ENCODE assay signal across 24 cellular contexts in the genomic region with DNA sequence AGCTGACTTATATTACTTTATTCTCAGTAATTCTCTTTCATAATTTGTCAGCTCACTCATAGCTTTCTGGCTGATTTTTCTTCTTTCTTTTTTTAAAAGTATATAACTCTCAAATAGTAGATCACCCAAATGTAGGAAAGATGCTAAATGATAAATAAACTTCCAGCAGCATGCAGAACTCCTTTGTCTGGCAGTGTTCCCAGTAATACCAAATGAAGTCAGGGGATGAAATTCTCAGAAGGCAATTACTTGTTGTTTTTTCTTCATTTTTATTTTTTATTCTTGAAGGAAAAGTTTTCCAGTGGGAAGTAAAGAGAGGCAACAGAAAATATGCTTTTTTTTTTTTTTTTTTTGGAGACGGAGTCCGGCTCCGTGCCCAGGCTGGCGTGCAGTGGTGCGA.
"Had no signal": no experiment of that assay in that cellular context is flagged by ENCODE, and none has a peak within 500 bp of the region (broad histone marks: within the 10 kb centered on the region; RNA-seq: fewer than 3 reads in every experiment).

No MANE protein-coding gene starts in this region.

- H3K9me3 Mint-ChIP-seq: activated CD4-positive, alpha-beta T cell treated with anti-CD3 and anti-CD28 coated beads, Interleukin-2, amount 10 ng/mL, durations not matched to agents 24 days and 14 days; activated CD8-positive, alpha-beta T cell treated with anti-CD3 and anti-CD28 coated beads for 36 hours; activated naive CD8-positive, alpha-beta T cell treated with anti-CD3 and anti-CD28 coated beads, Interleukin-2, amount 10 ng/mL, durations not matched to agents 7 days and 5 days; activated T-helper 2 cell treated with anti-CD3 and anti-CD28 coated beads, Interferon-gamma antibody, Interleukin-2, Interleukin-4, amounts not matched to agents 10 μg/mL and 5 μg/mL and 100 μg/mL, durations not matched to agents 14 hours and 24 hours and 36 hours; effector memory CD8-positive, alpha-beta T cell; neural progenitor cell; stimulated activated memory B cell treated with anti-CD40 and anti-IgM and Interleukin-4, amounts not matched to agents 10 μg/mL and 1 μg/mL and 100 μg/mL, for 72 hours had no signal

- H3K9me3 ChIP-seq: breast epithelium, left lung, ovary, psoas muscle, thyroid gland, vagina had no signal

- H3K36me3 Mint-ChIP-seq: activated naive CD8-positive, alpha-beta T cell treated with anti-CD3 and anti-CD28 coated beads, Interleukin-2, amount 10 ng/mL, durations not matched to agents 7 days and 5 days; neural progenitor cell; stimulated activated memory B cell treated with anti-CD40 and anti-IgM and Interleukin-4, amounts not matched to agents 10 μg/mL and 1 μg/mL and 100 μg/mL, for 72 hours had no signal

- ATAC-seq: activated CD8-positive, alpha-beta T cell treated with anti-CD3 and anti-CD28 coated beads for 36 hours; effector memory CD8-positive, alpha-beta T cell; left lung; psoas muscle; right cardiac atrium; SK-N-SH treated with all-trans-retinoic acid at 6 μM for 48 hours; stimulated activated memory B cell treated with anti-CD40 and anti-IgM and Interleukin-4, amounts not matched to agents 10 μg/mL and 1 μg/mL and 100 μg/mL, for 72 hours had no signal

- H3K27me3 Mint-ChIP-seq: activated CD4-positive, alpha-beta T cell treated with anti-CD3 and anti-CD28 coated beads, Interleukin-2, amount 10 ng/mL, durations not matched to agents 24 days and 14 days; activated CD8-positive, alpha-beta T cell treated with anti-CD3 and anti-CD28 coated beads for 36 hours; activated naive CD8-positive, alpha-beta T cell treated with anti-CD3 and anti-CD28 coated beads, Interleukin-2, amount 10 ng/mL, durations not matched to agents 7 days and 5 days; effector memory CD8-positive, alpha-beta T cell; stimulated activated memory B cell treated with anti-CD40 and anti-IgM and Interleukin-4, amounts not matched to agents 10 μg/mL and 1 μg/mL and 100 μg/mL, for 72 hours had no signal

- H3K4me1 ChIP-seq: breast epithelium, left lung, neural progenitor cell, psoas muscle, thyroid gland, vagina had no signal

- DNase-seq: activated CD4-positive, alpha-beta T cell treated with anti-CD3 and anti-CD28 coated beads, Interleukin-2, amount 10 ng/mL, durations not matched to agents 24 days and 14 days; activated CD4-positive, CD25-positive, alpha-beta regulatory T cell; activated CD8-positive, alpha-beta T cell treated with anti-CD3 and anti-CD28 coated beads for 36 hours; activated naive CD4-positive, alpha-beta T cell treated with Interleukin-2 at 50 U/mL for 16 hours; activated naive CD8-positive, alpha-beta T cell treated with anti-CD3 and anti-CD28 coated beads, Interleukin-2, amount 10 ng/mL, durations not matched to agents 7 days and 5 days; activated T-cell treated with anti-CD3 and anti-CD28 coated beads, Interleukin-2, amount 50 U/mL, for 1 hour; cerebellar nuclear complex; effector memory CD8-positive, alpha-beta T cell; hypothalamus; ovary; psoas muscle; stimulated activated CD4-positive, alpha-beta T cell treated with anti-CD3 and anti-CD28 coated beads, Interleukin-4, amount 100 ng/mL, for 4 hours; T-helper 1 cell; T-helper 9 cell; thyroid gland had no signal

- H3K27ac ChIP-seq: breast epithelium, left lung, neural progenitor cell, ovary, psoas muscle, thyroid gland, vagina had no signal

- H3K4me1 Mint-ChIP-seq: activated CD4-positive, alpha-beta T cell treated with anti-CD3 and anti-CD28 coated beads, Interleukin-2, amount 10 ng/mL, durations not matched to agents 24 days and 14 days; activated naive CD8-positive, alpha-beta T cell treated with anti-CD3 and anti-CD28 coated beads, Interleukin-2, amount 10 ng/mL, durations not matched to agents 7 days and 5 days; neural progenitor cell; stimulated activated memory B cell treated with anti-CD40 and anti-IgM and Interleukin-4, amounts not matched to agents 10 μg/mL and 1 μg/mL and 100 μg/mL, for 72 hours had no signal

- H3K27me3 ChIP-seq: breast epithelium, left lung, neural progenitor cell, ovary, thyroid gland, vagina had no signal

- H3K27ac Mint-ChIP-seq: activated CD4-positive, alpha-beta T cell treated with anti-CD3 and anti-CD28 coated beads, Interleukin-2, amount 10 ng/mL, durations not matched to agents 24 days and 14 days; activated CD8-positive, alpha-beta T cell treated with anti-CD3 and anti-CD28 coated beads for 36 hours; activated naive CD8-positive, alpha-beta T cell treated with anti-CD3 and anti-CD28 coated beads, Interleukin-2, amount 10 ng/mL, durations not matched to agents 7 days and 5 days; activated T-helper 2 cell treated with anti-CD3 and anti-CD28 coated beads, Interferon-gamma antibody, Interleukin-2, Interleukin-4, amounts not matched to agents 10 μg/mL and 5 μg/mL and 100 μg/mL, durations not matched to agents 14 hours and 24 hours and 36 hours; effector memory CD8-positive, alpha-beta T cell; neural progenitor cell; stimulated activated memory B cell treated with anti-CD40 and anti-IgM and Interleukin-4, amounts not matched to agents 10 μg/mL and 1 μg/mL and 100 μg/mL, for 72 hours had no signal

- H3K4me3 ChIP-seq: breast epithelium, left lung, neural progenitor cell, ovary, psoas muscle, smooth muscle cell, thyroid gland, vagina had no signal

- H3K4me3 Mint-ChIP-seq: activated CD4-positive, alpha-beta T cell treated with anti-CD3 and anti-CD28 coated beads, Interleukin-2, amount 10 ng/mL, durations not matched to agents 24 days and 14 days; activated CD8-positive, alpha-beta T cell treated with anti-CD3 and anti-CD28 coated beads for 36 hours; activated naive CD8-positive, alpha-beta T cell treated with anti-CD3 and anti-CD28 coated beads, Interleukin-2, amount 10 ng/mL, durations not matched to agents 7 days and 5 days; effector memory CD8-positive, alpha-beta T cell; neural progenitor cell; stimulated activated memory B cell treated with anti-CD40 and anti-IgM and Interleukin-4, amounts not matched to agents 10 μg/mL and 1 μg/mL and 100 μg/mL, for 72 hours had no signal

- H3K36me3 ChIP-seq: breast epithelium, left lung, neural progenitor cell, ovary, thyroid gland, vagina had no signal
